In genomic region chr16:8621221-8621571, GRCh38 we compare ENCODE assay signal across 9 cellular contexts. TPM values are rescaled to one million over a fixed set of nuclear protein-coding genes. Genes with fewer than 3 reads are reported as not detected.
DNase-seq lines count a peak whose midpoint lies in the region; ATAC-seq, FAIRE-seq and TF ChIP-seq lines count a peak whose summit lies in the region.
"Had no signal": no experiment of that assay in that cellular context is flagged by ENCODE, and none has a peak within 500 bp of the region (broad histone marks: within the 10 kb centered on the region; RNA-seq: fewer than 3 reads in every experiment).

No MANE protein-coding gene starts in this region.

- CTCF ChIA-PET in OCI-LY7 (lab: Charles Lee; ENCODE audit: unreplicated experiment), result no interaction called here

- H3K4me2 ChIP-seq in DND-41 (ENCODE audit: insufficient read depth, low read length) (peak overlapping the region; percentile 88), OCI-LY7 (ENCODE audit: low read length) (peak overlapping the region; percentile 78)

- peak overlapping the region; percentile 76 for H3K27ac ChIP-seq in DND-41 (ENCODE audit: low read length)
- no peak overlapping the region for H3K27ac ChIP-seq in OCI-LY7 (ENCODE audit: low read depth, low read length, poor library complexity, severe bottlenecking)
- H3K27ac ChIP-seq in pancreas, result peak overlapping the region in 3 of 4 donors; percentile 60 to 78 (median 67)

- no peaks in the 10 kb centered on the region for H3K9me3 ChIP-seq in DND-41 (ENCODE audit: insufficient read depth, low read length, severe bottlenecking)
- H3K9me3 ChIP-seq in OCI-LY7 (ENCODE audit: low read length), result no peaks in the 10 kb centered on the region
- no peaks in the 10 kb centered on the region for H3K9me3 ChIP-seq in pancreas

- H3K27me3 ChIP-seq in DND-41 (ENCODE audit: insufficient read depth, low read length, poor library complexity) (peaks cover 17% of the 10 kb centered on the region), pancreas (no peaks in the 10 kb centered on the region)

- in situ Hi-C loops in G401 (cut with HindIII; ENCODE audit: low sequenced_read_pairs), result no loop called here

- H3K4me3 ChIP-seq in DND-41 (ENCODE audit: low read depth in 1 of 2, low read length in 2 of 2), result peak overlapping the region; percentile 71 to 81; a peak in 3 of 4 replicates
- H3K4me3 ChIP-seq in OCI-LY7 (ENCODE audit: low read depth, low read length, poor library complexity, severe bottlenecking), result peak overlapping the region; percentile 93
- peak overlapping the region; percentile 94 for H3K4me3 ChIP-seq in epithelial cell of proximal tubule (ENCODE audit: low read depth, low read length)
- peak overlapping the region; percentile 77 to 98 (median 94) for H3K4me3 ChIP-seq in pancreas

- H3K36me3 ChIP-seq in DND-41 (ENCODE audit: insufficient read depth, low read length), result peaks cover 21% of the 10 kb centered on the region
- H3K36me3 ChIP-seq in OCI-LY7 (ENCODE audit: insufficient read depth, low read length), result peaks cover 14% of the 10 kb centered on the region
- peaks cover 0 to 4% (median 0%) of the 10 kb centered on the region in 3 donors for H3K36me3 ChIP-seq in pancreas

- H3K9ac ChIP-seq in DND-41 (ENCODE audit: low read depth, low read length), result peak overlapping the region; percentile 75

- 17% methylated on average over 12 of the region's 12 CpGs for WGBS in pancreas, 2 donors

- TF ChIP-seq CTCF in DND-41 (IDR thresholded peaks at IDR 0.05; ENCODE audit: borderline replicate concordance, extremely low read depth, low read length, poor library complexity, severe bottlenecking), result no peak
- no peak for TF ChIP-seq CTCF in OCI-LY7 (conservative IDR thresholded peaks at IDR 0.05; ENCODE audit: low read length)
- no peak for TF ChIP-seq CTCF in epithelial cell of proximal tubule (conservative IDR thresholded peaks at IDR 0.05; ENCODE audit: low read depth, low read length)
- TF ChIP-seq CTCF in pancreas (IDR thresholded peaks at IDR 0.05), result no peak

- peaks cover 27% of the 10 kb centered on the region for H3K4me1 ChIP-seq in DND-41 (ENCODE audit: insufficient read depth, low read length)
- H3K4me1 ChIP-seq in OCI-LY7 (ENCODE audit: insufficient read depth, low read length, poor library complexity, severe bottlenecking), result peaks cover 9% of the 10 kb centered on the region
- peaks cover 0 to 13% (median 10%) of the 10 kb centered on the region in 3 donors for H3K4me1 ChIP-seq in pancreas

- peaks cover 47% of the 10 kb centered on the region for H3K79me2 ChIP-seq in DND-41 (ENCODE audit: insufficient read depth, low read length)
- peaks cover 21% of the 10 kb centered on the region; the same call in 1 of the 2 replicates for H3K79me2 ChIP-seq in OCI-LY7 (ENCODE audit: insufficient read depth, low read depth, low read length)

- H3K9me2 ChIP-seq in OCI-LY7 (ENCODE audit: insufficient read depth, low read length), result no peaks in the 10 kb centered on the region

- no TSS peak for BruUV-seq in OCI-LY7 (replicated peaks; lab: Mats Ljungman, UMichigan)

- H2AFZ ChIP-seq in DND-41 (ENCODE audit: low read depth, low read length) (peak overlapping the region; percentile 87), OCI-LY7 (ENCODE audit: low read length) (peak overlapping the region; percentile 87)

- POLR2A ChIA-PET in OCI-LY7 (lab: Charles Lee), result interaction anchor here (0.5 to 0.6 kb wide), 4 partner anchors 108 to 1677 kb away, joined by 3 read pairs; no protein-coding TSS in a partner anchor

- intact Hi-C loops in OCI-LY7 (cut with micrococcal nuclease; ENCODE audit: unreplicated experiment) (no loop called here), pancreas (cut with DNase I) (no loop called here)

- FAIRE-seq in pancreas (lab: Jason Lieb, UNC), result no peak

- H4K20me1 ChIP-seq in DND-41 (ENCODE audit: insufficient read depth, low read length) (peaks cover 18% of the 10 kb centered on the region; the same call in 1 of the 2 replicates), OCI-LY7 (ENCODE audit: insufficient read depth, low read length) (no peaks in the 10 kb centered on the region)

- DNase-seq in DND-41 (no peak), OCI-LY7 (ENCODE audit: low spot score) (no peak), epithelial cell of proximal tubule (ENCODE audit: low read depth) (no peak), pancreas (no peak), G401 (ENCODE audit: low spot score) (no peak), NCI-H1694 (lab: John Stamatoyannopoulos, UW) (no peak), SK-N-DZ (ENCODE audit: low spot score) (no peak)

- ATAC-seq in DND-41 (ENCODE audit: insufficient read depth, low read depth), result no peak
- ATAC-seq in pancreas, result no peak
- no peak for ATAC-seq in GM19035 (IDR thresholded peaks at IDR 0.05; ENCODE audit: unreplicated experiment)

RNA-seq across cellular contexts. Expression of gene METTL22, which starts 0.3 kb away (rescaled TPM):
- total RNA-seq in OCI-LY7 (2014; rRNA removed; shearing (Covaris generic)), result 17.7 and 22.4 TPM in 2 replicates
- total RNA-seq in OCI-LY7 (2022) (55.0 and 55.2 TPM in 2 replicates), epithelial cell of proximal tubule (15.5 and 25.7 TPM in 2 replicates), pancreas (10 to 100 TPM in 5 of 6 donors, 1 to 10 TPM in 1; 9.7 to 19.3 (median 14.3) TPM)
- 10 to 100 TPM; 28.6 to 38.9 TPM for polyA plus RNA-seq in pancreas
- 9.1 and 19.8 TPM in 2 replicates for total RNA-seq in G401 (2014; rRNA removed; shearing (Covaris generic))
- 23.9 and 309 TPM in 2 replicates for polyA plus RNA-seq in SK-N-DZ (2014; cell fraction: cytosol; rRNA removed)
- polyA plus RNA-seq in SK-N-DZ (2014; cell fraction: nucleus; rRNA removed), result 56.3 and 63.4 TPM in 2 replicates

RNA-seq across cellular contexts. Expression of gene TMEM114, which starts 30.9 kb away (rescaled TPM):
- total RNA-seq in OCI-LY7 (2014; rRNA removed; shearing (Covaris generic)), result not detected in 2 replicates
- not detected in 2 replicates for total RNA-seq in OCI-LY7 (2022)
- not detected in 2 replicates for total RNA-seq in epithelial cell of proximal tubule
- total RNA-seq in pancreas, result not detected
- not detected for polyA plus RNA-seq in pancreas
- total RNA-seq in G401 (2014; rRNA removed; shearing (Covaris generic)), result not detected in 2 replicates
- polyA plus RNA-seq in SK-N-DZ (2014; cell fraction: cytosol; rRNA removed), result not detected in 2 replicates
- polyA plus RNA-seq in SK-N-DZ (2014; cell fraction: nucleus; rRNA removed), result not detected in 2 replicates
- total RNA-seq: pulmonary artery endothelial cell had no signal

RNA-seq across cellular contexts. Expression of gene ABAT, which starts 53.2 kb away (rescaled TPM):
- total RNA-seq in OCI-LY7 (2014; rRNA removed; shearing (Covaris generic)), result 2.0 and 6.2 TPM in 2 replicates
- total RNA-seq in OCI-LY7 (2022), result 4.1 and 6.7 TPM in 2 replicates
- 1.6 and 3.9 TPM in 2 replicates for total RNA-seq in epithelial cell of proximal tubule
- 10 to 100 TPM; 21.5 to 50.2 (median 29.1) TPM for total RNA-seq in pancreas
- polyA plus RNA-seq in pancreas, result 10 to 100 TPM; 26.0 to 30.4 TPM
- total RNA-seq in G401 (2014; rRNA removed; shearing (Covaris generic)), result 7.2 and 8.0 TPM in 2 replicates
- 20.5 and 21.7 TPM in 2 replicates for polyA plus RNA-seq in SK-N-DZ (2014; cell fraction: cytosol; rRNA removed)
- polyA plus RNA-seq in SK-N-DZ (2014; cell fraction: nucleus; rRNA removed), result 11.1 and 15.8 TPM in 2 replicates
